Comparison of ENCODE assay signal across 1 cellular context in genomic region chrX:15673970-15674369, GRCh38.
TF ChIP-seq lines count a peak whose summit lies in the region.

No MANE protein-coding gene starts in this region.

TF ChIP-seq in H1, 55 proteins besides CTCF, POLR2A, EP300 and RAD21:
- TF ChIP-seq CBX8 (IDR thresholded peaks at IDR 0.05; ENCODE audit: borderline replicate concordance, low read depth, low read length) = no peak
- TF ChIP-seq, protein P1, sequence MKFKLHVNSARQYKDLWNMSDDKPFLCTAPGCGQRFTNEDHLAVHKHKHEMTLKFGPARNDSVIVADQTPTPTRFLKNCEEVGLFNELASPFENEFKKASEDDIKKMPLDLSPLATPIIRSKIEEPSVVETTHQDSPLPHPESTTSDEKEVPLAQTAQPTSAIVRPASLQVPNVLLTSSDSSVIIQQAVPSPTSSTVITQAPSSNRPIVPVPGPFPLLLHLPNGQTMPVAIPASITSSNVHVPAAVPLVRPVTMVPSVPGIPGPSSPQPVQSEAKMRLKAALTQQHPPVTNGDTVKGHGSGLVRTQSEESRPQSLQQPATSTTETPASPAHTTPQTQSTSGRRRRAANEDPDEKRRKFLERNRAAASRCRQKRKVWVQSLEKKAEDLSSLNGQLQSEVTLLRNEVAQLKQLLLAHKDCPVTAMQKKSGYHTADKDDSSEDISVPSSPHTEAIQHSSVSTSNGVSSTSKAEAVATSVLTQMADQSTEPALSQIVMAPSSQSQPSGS (IDR thresholded peaks at IDR 0.05; ENCODE audit: low read length) = no peak
